1 cellular context compared by ENCODE assay signal in genomic region chr2:46499392-46499785, GRCh38.
TF ChIP-seq lines count a peak whose summit lies in the region.

No MANE protein-coding gene starts in this region.

TF ChIP-seq in neural cell, 6 proteins besides CTCF, POLR2A, EP300 and RAD21 (continued from another document):
- TF ChIP-seq REST (IDR thresholded peaks at IDR 0.05; ENCODE audit: borderline replicate concordance) (no peak), TAF1 (IDR thresholded peaks at IDR 0.05; ENCODE audit: low read depth) (no peak), EZH2 (IDR thresholded peaks at IDR 0.05; ENCODE audit: borderline replicate concordance, insufficient read depth, low read length, poor library complexity, severe bottlenecking) (no peak), SMC3 (conservative IDR thresholded peaks at IDR 0.05; ENCODE audit: poor library complexity) (no peak)
